13 cellular contexts compared by ENCODE assay signal in the genomic region with DNA sequence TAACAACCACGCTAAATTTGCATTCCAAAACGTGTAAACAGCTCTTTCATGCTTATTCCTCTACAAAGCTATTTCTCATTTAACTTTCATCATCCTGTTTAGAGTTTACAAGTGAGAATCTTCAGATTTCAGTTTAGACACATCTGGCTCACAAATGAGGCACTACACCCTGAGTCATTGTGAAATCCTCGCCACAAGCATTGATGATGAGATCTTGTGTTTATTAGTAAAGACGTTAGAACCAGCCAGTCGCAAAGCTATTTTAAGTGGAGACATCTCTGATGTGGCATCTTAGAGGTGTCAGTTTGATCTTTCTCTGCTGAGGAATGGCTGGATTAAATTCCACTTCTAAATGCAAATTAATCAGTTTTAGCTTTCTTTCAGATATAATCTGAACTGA. TPM values are rescaled to one million over a fixed set of nuclear protein-coding genes. Genes with fewer than 3 reads are reported as not detected.
DNase-seq lines count a peak whose midpoint lies in the region; ATAC-seq, FAIRE-seq and TF ChIP-seq lines count a peak whose summit lies in the region.
"Had no signal": no experiment of that assay in that cellular context is flagged by ENCODE, and none has a peak within 500 bp of the region (broad histone marks: within the 10 kb centered on the region; RNA-seq: fewer than 3 reads in every experiment).

No MANE protein-coding gene starts in this region.

- no peak for FAIRE-seq in kidney (lab: Jason Lieb, UNC)

- H4K12ac ChIP-seq in trophoblast cell (ENCODE audit: low read depth, low read length), result no peak overlapping the region

- no peak for TF ChIP-seq CTCF in kidney (IDR thresholded peaks at IDR 0.05; ENCODE audit: borderline replicate concordance, extremely low read depth, insufficient read depth)

- no peak overlapping the region for H2BK12ac ChIP-seq in trophoblast cell (ENCODE audit: low read length)

- H2BK120ac ChIP-seq in trophoblast cell (ENCODE audit: insufficient read depth, low read length, poor library complexity), result no peak overlapping the region

- peaks cover 7% of the 10 kb centered on the region for H3K4me1 Mint-ChIP-seq in activated CD4-positive, alpha-beta T cell treated with anti-CD3 and anti-CD28 coated beads, Interleukin-2, amount 10 ng/mL, durations not matched to agents 24 days and 14 days
- H3K4me1 Mint-ChIP-seq in activated T-helper 17 cell treated with anti-CD3 and anti-CD28 coated beads, Interleukin-2, amount 50 U/mL, for 72 hours, result no peaks in the 10 kb centered on the region

- H3K36me3 ChIP-seq in trophoblast cell (ENCODE audit: control insufficient read depth in 1 of 2, insufficient read depth in 2 of 2, low read length in 2 of 2) (no peaks in the 10 kb centered on the region), kidney (ENCODE audit: control insufficient read depth in 1 of 2, insufficient read depth in 2 of 2, low read length in 2 of 2) (no peaks in the 10 kb centered on the region)
- H3K36me3 ChIP-seq: transverse colon had no signal

- no peaks in the 10 kb centered on the region for H3K79me1 ChIP-seq in trophoblast cell (ENCODE audit: low read length)

- no peaks in the 10 kb centered on the region for H3K36me3 Mint-ChIP-seq in activated CD4-positive, alpha-beta T cell treated with anti-CD3 and anti-CD28 coated beads, Interleukin-2, amount 10 ng/mL, durations not matched to agents 24 days and 14 days (ENCODE audit: low read depth)
- no peaks in the 10 kb centered on the region for H3K36me3 Mint-ChIP-seq in activated T-helper 17 cell treated with anti-CD3 and anti-CD28 coated beads, Interleukin-2, amount 50 U/mL, for 72 hours (ENCODE audit: low read depth)

- H3K27me3 Mint-ChIP-seq in activated CD4-positive, alpha-beta T cell treated with anti-CD3 and anti-CD28 coated beads, Interleukin-2, amount 10 ng/mL, durations not matched to agents 24 days and 14 days, result peaks cover 46% of the 10 kb centered on the region
- peaks cover 34% of the 10 kb centered on the region for H3K27me3 Mint-ChIP-seq in activated T-helper 17 cell treated with anti-CD3 and anti-CD28 coated beads, Interleukin-2, amount 50 U/mL, for 72 hours

- no peak overlapping the region for H3K9ac ChIP-seq in trophoblast cell (ENCODE audit: low read length)
- no peak overlapping the region for H3K9ac ChIP-seq in kidney (ENCODE audit: low read length in 2 of 2)

- H3K4ac ChIP-seq in trophoblast cell (ENCODE audit: low read depth, low read length), result no peak overlapping the region

- H4K8ac ChIP-seq in trophoblast cell (ENCODE audit: low read depth, low read length), result no peak overlapping the region

- no peaks in the 10 kb centered on the region for H3K79me2 ChIP-seq in trophoblast cell (ENCODE audit: control insufficient read depth, insufficient read depth, low read length, poor library complexity)

- no peak overlapping the region for H2AFZ ChIP-seq in trophoblast cell (ENCODE audit: insufficient read depth, low read length, poor library complexity)

- no CpG with 5 or more reads among the region's 5 CpGs for WGBS in trophoblast cell (ENCODE audit: extremely low coverage, insufficient coverage, insufficient read length)

- ATAC-seq in GM19351 (IDR thresholded peaks at IDR 0.05; ENCODE audit: unreplicated experiment) (peak; percentile 73), GM18511 (IDR thresholded peaks at IDR 0.05; ENCODE audit: unreplicated experiment) (no peak), GM19395 (IDR thresholded peaks at IDR 0.05; ENCODE audit: unreplicated experiment) (no peak)
- ATAC-seq in activated T-helper 17 cell treated with anti-CD3 and anti-CD28 coated beads, Interleukin-2, amount 50 U/mL, for 72 hours (replicated peaks), result peak; percentile 91

- no peak overlapping the region for H3K23ac ChIP-seq in trophoblast cell (ENCODE audit: low read length)

- H3K4me3 ChIP-seq in trophoblast cell (ENCODE audit: low read depth, low read length) (no peak overlapping the region), kidney (ENCODE audit: low read length in 2 of 2) (no peak overlapping the region)
- H3K4me3 ChIP-seq: transverse colon had no signal

- H3K14ac ChIP-seq in trophoblast cell (ENCODE audit: low read length), result no peak overlapping the region

- no peak overlapping the region for H2BK5ac ChIP-seq in trophoblast cell (ENCODE audit: low read depth, low read length, poor library complexity)

- H3K27ac ChIP-seq in trophoblast cell (ENCODE audit: low read depth, low read length) (no peak overlapping the region), kidney (ENCODE audit: low read depth in 2 of 2, low read length in 2 of 2) (no peak overlapping the region)
- H3K27ac ChIP-seq: epithelial cell of prostate, transverse colon had no signal

- H3K4me1 ChIP-seq in trophoblast cell (ENCODE audit: control insufficient read depth in 1 of 2, insufficient read depth in 2 of 2, low read length in 2 of 2) (no peaks in the 10 kb centered on the region), kidney (ENCODE audit: control insufficient read depth in 1 of 2, insufficient read depth in 1 of 2, low read depth in 1 of 2, low read length in 2 of 2) (no peaks in the 10 kb centered on the region)
- H3K4me1 ChIP-seq: transverse colon had no signal

- peaks cover 7% of the 10 kb centered on the region for H3K27me3 ChIP-seq in trophoblast cell (ENCODE audit: insufficient read depth, low read length)

- H4K91ac ChIP-seq in trophoblast cell (ENCODE audit: low read depth, low read length), result no peak overlapping the region

- no peaks in the 10 kb centered on the region for H3K9me3 ChIP-seq in trophoblast cell (ENCODE audit: insufficient read depth, low read depth, low read length)
- H3K9me3 ChIP-seq in kidney (ENCODE audit: control insufficient read depth in 1 of 2, low read length in 2 of 2), result no peaks in the 10 kb centered on the region
- H3K9me3 ChIP-seq: transverse colon had no signal

- H2AK5ac ChIP-seq in trophoblast cell (ENCODE audit: low read length), result no peak overlapping the region

- intact Hi-C loops in activated CD4-positive, alpha-beta T cell treated with anti-CD3 and anti-CD28 coated beads, Interleukin-2, amount 10 ng/mL, durations not matched to agents 24 days and 14 days (cut with micrococcal nuclease), result loop anchor here (2.0 to 5.0 kb wide), 2 partner anchors 34 to 95 kb away; no protein-coding TSS in a partner anchor
- intact Hi-C loops in kidney (cut with DNase I), result no loop called here

- H3K4me3 Mint-ChIP-seq in activated CD4-positive, alpha-beta T cell treated with anti-CD3 and anti-CD28 coated beads, Interleukin-2, amount 10 ng/mL, durations not matched to agents 24 days and 14 days, result no peak overlapping the region
- no peak overlapping the region for H3K4me3 Mint-ChIP-seq in activated T-helper 17 cell treated with anti-CD3 and anti-CD28 coated beads, Interleukin-2, amount 50 U/mL, for 72 hours

- no peak overlapping the region for H3K4me2 ChIP-seq in trophoblast cell (ENCODE audit: low read length)

- peak; percentile 59 for DNase-seq in activated CD4-positive, alpha-beta T cell treated with anti-CD3 and anti-CD28 coated beads, Interleukin-2, amount 10 ng/mL, durations not matched to agents 24 days and 14 days
- DNase-seq in activated CD4-positive, alpha-beta T cell treated with anti-CD3 and anti-CD28 coated beads, Interleukin-2, amount 50 U/mL, for 4 hours, result no peak
- DNase-seq in trophoblast cell (peak; percentile 23 to 69), kidney (no peak)
- DNase-seq: activated CD4-positive, CD25-positive, alpha-beta regulatory T cell; activated gamma-delta T cell treated with Interleukin-2 at 50 U/mL for 16 hours; H7; transverse colon had no signal

- H3K18ac ChIP-seq in trophoblast cell (ENCODE audit: low read length), result no peak overlapping the region

- H3K27ac Mint-ChIP-seq in activated CD4-positive, alpha-beta T cell treated with anti-CD3 and anti-CD28 coated beads, Interleukin-2, amount 10 ng/mL, durations not matched to agents 24 days and 14 days, result peak overlapping the region; percentile 16
- no peak overlapping the region for H3K27ac Mint-ChIP-seq in activated T-helper 17 cell treated with anti-CD3 and anti-CD28 coated beads, Interleukin-2, amount 50 U/mL, for 72 hours

- H3K9me3 Mint-ChIP-seq in activated CD4-positive, alpha-beta T cell treated with anti-CD3 and anti-CD28 coated beads, Interleukin-2, amount 10 ng/mL, durations not matched to agents 24 days and 14 days, result peaks cover 4% of the 10 kb centered on the region
- no peaks in the 10 kb centered on the region for H3K9me3 Mint-ChIP-seq in activated T-helper 17 cell treated with anti-CD3 and anti-CD28 coated beads, Interleukin-2, amount 50 U/mL, for 72 hours

RNA-seq across cellular contexts. Expression of a gene that starts 8.3 kb away (rescaled TPM):
- total RNA-seq in activated CD4-positive, alpha-beta T cell treated with anti-CD3 and anti-CD28 coated beads, Interleukin-2, amount 10 ng/mL, durations not matched to agents 24 days and 14 days, result 5.3 and 5.4 TPM in 2 replicates
- total RNA-seq in activated T-helper 17 cell treated with anti-CD3 and anti-CD28 coated beads, Interleukin-2, amount 50 U/mL, for 72 hours, result under 1 TPM; 0.09 to 0.34 TPM
- 1.2 and 1.4 TPM in 2 replicates for polyA plus RNA-seq in trophoblast cell (2013)
- 2.6 TPM for total RNA-seq in kidney
- 2.0 TPM for polyA plus RNA-seq in kidney (ENCODE audit: insufficient read depth, low read depth, low replicate concordance)
- total RNA-seq: H7 had no signal

Comparison
In these comparisons a context has a peak if more than half of its experiments do, and no peak if none do; other contexts are left out.
1. DNase-seq: peak in activated CD4-positive, alpha-beta T cell treated with anti-CD3 and anti-CD28 coated beads, Interleukin-2, amount 10 ng/mL, durations not matched to agents 24 days and 14 days (single experiment) and trophoblast cell (2 of 2); none in activated CD4-positive, alpha-beta T cell treated with anti-CD3 and anti-CD28 coated beads, Interleukin-2, amount 50 U/mL, for 4 hours (0 of 2) and kidney (single experiment).
2. ATAC-seq: peak in GM19351 (single experiment) and activated T-helper 17 cell treated with anti-CD3 and anti-CD28 coated beads, Interleukin-2, amount 50 U/mL, for 72 hours (single experiment); none in GM18511 (single experiment) and GM19395 (single experiment).